In the genomic region with DNA sequence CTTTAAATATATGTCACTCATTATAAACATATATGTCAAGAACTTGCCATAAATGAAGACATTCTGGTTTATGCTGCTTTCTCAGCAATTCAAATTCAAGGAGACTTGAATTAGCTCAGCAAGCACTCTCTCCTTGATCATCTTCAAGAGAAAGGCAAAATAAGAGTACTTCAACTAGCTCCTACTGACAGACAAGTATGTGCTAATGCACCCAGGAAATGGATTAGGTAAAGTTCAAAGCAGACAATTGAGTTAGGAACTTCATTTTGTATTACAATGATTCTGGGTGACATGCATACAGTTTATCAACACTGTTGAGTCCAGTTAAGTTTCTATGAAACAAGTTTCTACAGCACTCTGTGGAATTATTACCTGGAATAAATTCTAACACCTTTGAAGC, we compare ENCODE assay signal across 24 cellular contexts.
"Had no signal": no experiment of that assay in that cellular context is flagged by ENCODE, and none has a peak within 500 bp of the region (broad histone marks: within the 10 kb centered on the region; RNA-seq: fewer than 3 reads in every experiment).

No MANE protein-coding gene starts in this region.

- ATAC-seq: mucosa of descending colon; naive thymus-derived CD4-positive, alpha-beta T cell; natural killer cell treated with Interleukin-12 subunit alpha and Interleukin-12 subunit beta and Interleukin-15 and Interleukin-18, amount 100 ng/mL, for 72 hours; right lobe of liver; stimulated activated naive B cell treated with anti-CD40 and anti-IgM and Interleukin-4, amounts not matched to agents 10 μg/mL and 1 μg/mL and 100 μg/mL, for 72 hours; stimulated activated naive CD8-positive, alpha-beta T cell treated with anti-CD3 and anti-CD28 coated beads, Interleukin-15, Interleukin-2, amounts not matched to agents 100 U/mL and 50 U/mL, for 24 hours had no signal

- H3K9me3 ChIP-seq: ovary, right lobe of liver, testis, thyroid gland, vagina had no signal

- H3K4me1 Mint-ChIP-seq: naive thymus-derived CD4-positive, alpha-beta T cell; stimulated activated naive B cell treated with anti-CD40 and anti-IgM and Interleukin-4, amounts not matched to agents 10 μg/mL and 1 μg/mL and 100 μg/mL, for 72 hours had no signal

- H3K4me3 Mint-ChIP-seq: naive thymus-derived CD4-positive, alpha-beta T cell; natural killer cell treated with Interleukin-12 subunit alpha and Interleukin-12 subunit beta and Interleukin-15 and Interleukin-18, amount 100 ng/mL, for 72 hours; stimulated activated naive B cell treated with anti-CD40 and anti-IgM and Interleukin-4, amounts not matched to agents 10 μg/mL and 1 μg/mL and 100 μg/mL, for 72 hours had no signal

- DNase-seq: islet precursor cell; left ventricle myocardium inferior; midbrain; mucosa of descending colon; naive thymus-derived CD4-positive, alpha-beta T cell; ovary; right lobe of liver; stimulated activated CD4-positive, alpha-beta T cell treated with anti-CD3 and anti-CD28 coated beads, Interleukin-12 subunit alpha, Interleukin-12 subunit beta, amount 100 ng/mL, for 4 hours; stimulated activated CD4-positive, alpha-beta T cell treated with anti-CD3 and anti-CD28 coated beads, Interleukin-15, amount 100 ng/mL, for 24 hours; stimulated activated CD4-positive, alpha-beta T cell treated with anti-CD3 and anti-CD28 coated beads, Interleukin-2, amount 100 ng/mL, for 24 hours; stimulated activated CD4-positive, alpha-beta T cell treated with anti-CD3 and anti-CD28 coated beads, Interleukin-4, amount 100 ng/mL, for 1 hour; stimulated activated naive B cell treated with anti-CD40 and anti-IgM and Interleukin-4, amounts not matched to agents 10 μg/mL and 1 μg/mL and 100 μg/mL, for 72 hours; stimulated activated naive CD8-positive, alpha-beta T cell treated with anti-CD3 and anti-CD28 coated beads, Interleukin-15, Interleukin-2, amounts not matched to agents 100 U/mL and 50 U/mL, for 24 hours; stomach; testis; thyroid gland; transverse colon; upper lobe of left lung had no signal

- H3K36me3 ChIP-seq: left ventricle myocardium inferior, ovary, right atrium auricular region, right lobe of liver, stomach, thyroid gland, transverse colon, upper lobe of left lung, vagina had no signal

- H3K4me3 ChIP-seq: hepatocyte, left ventricle myocardium inferior, lung, mucosa of descending colon, ovary, right atrium auricular region, right lobe of liver, stomach, testis, thyroid gland, transverse colon, upper lobe of left lung, vagina had no signal

- H3K27me3 Mint-ChIP-seq: naive thymus-derived CD4-positive, alpha-beta T cell; natural killer cell treated with Interleukin-12 subunit alpha and Interleukin-12 subunit beta and Interleukin-15 and Interleukin-18, amount 100 ng/mL, for 72 hours; progenitor cell of endocrine pancreas; stimulated activated naive B cell treated with anti-CD40 and anti-IgM and Interleukin-4, amounts not matched to agents 10 μg/mL and 1 μg/mL and 100 μg/mL, for 72 hours had no signal

- H3K27me3 ChIP-seq: hepatocyte, ovary, right atrium auricular region, right lobe of liver, stomach, testis, thyroid gland, transverse colon, upper lobe of left lung, vagina had no signal

- H3K27ac Mint-ChIP-seq: naive thymus-derived CD4-positive, alpha-beta T cell; natural killer cell treated with Interleukin-12 subunit alpha and Interleukin-12 subunit beta and Interleukin-15 and Interleukin-18, amount 100 ng/mL, for 72 hours; progenitor cell of endocrine pancreas; stimulated activated naive B cell treated with anti-CD40 and anti-IgM and Interleukin-4, amounts not matched to agents 10 μg/mL and 1 μg/mL and 100 μg/mL, for 72 hours had no signal

- H3K27ac ChIP-seq: hepatocyte, left ventricle myocardium inferior, ovary, right atrium auricular region, right lobe of liver, stomach, testis, thyroid gland, transverse colon, upper lobe of left lung, vagina had no signal

- H3K4me1 ChIP-seq: left ventricle myocardium inferior, right atrium auricular region, right lobe of liver, stomach, testis, thyroid gland, transverse colon, upper lobe of left lung, vagina had no signal

- H3K36me3 Mint-ChIP-seq: stimulated activated naive B cell treated with anti-CD40 and anti-IgM and Interleukin-4, amounts not matched to agents 10 μg/mL and 1 μg/mL and 100 μg/mL, for 72 hours had no signal
